ENCODE assay signal across 1 cellular context in genomic region chr3:52328536-52329080, GRCh38.
A peak's percentile ranks its signal among the peaks of the same experiment; 100 is the strongest.
TF ChIP-seq lines count a peak whose summit lies in the region.

No MANE protein-coding gene starts in this region.

TF ChIP-seq in HepG2, 621 proteins besides CTCF, POLR2A, EP300 and RAD21:
- TF ChIP-seq HNRNPL (IDR thresholded peaks at IDR 0.05; ENCODE audit: low read depth, low read length) = 0 out of 2 replicates have a peak, but pooled peaks have one; percentile 28
- no peak for TF ChIP-seq ZIK1 (CRISPR knock-in tag; IDR thresholded peaks at IDR 0.05; ENCODE audit: borderline replicate concordance, low read depth)
- TF ChIP-seq HOXA7 (CRISPR knock-in tag; IDR thresholded peaks at IDR 0.05) = no peak
- TF ChIP-seq DZIP1 (CRISPR knock-in tag; IDR thresholded peaks at IDR 0.05) = 0 out of 2 replicates have a peak, but pooled peaks have one; percentile 33
TF ChIP-seq in HepG2: peak in this region for 2.
